Comparison of ENCODE assay signal across 1 cellular context in genomic region chr12:6508087-6508486, GRCh38.
TF ChIP-seq lines count a peak whose summit lies in the region.

No MANE protein-coding gene starts in this region.

TF ChIP-seq in A549, 52 proteins besides CTCF, POLR2A, EP300 and RAD21:
- TF ChIP-seq FOSB (CRISPR knock-in tag; IDR thresholded peaks at IDR 0.05) (no peak), MYC (IDR thresholded peaks at IDR 0.05; ENCODE audit: borderline replicate concordance, low read length) (no peak), RNF2 (IDR thresholded peaks at IDR 0.05; ENCODE audit: borderline replicate concordance, low read depth) (no peak), ZSCAN20 (CRISPR knock-in tag; IDR thresholded peaks at IDR 0.05) (no peak), JUNB (IDR thresholded peaks at IDR 0.05) (no peak), BHLHE40 (IDR thresholded peaks at IDR 0.05; ENCODE audit: low read depth, low read length) (no peak), CHD2 (IDR thresholded peaks at IDR 0.05; ENCODE audit: low read length, partially characterized antibody) (no peak), EHF (CRISPR knock-in tag; IDR thresholded peaks at IDR 0.05) (no peak), JUN (IDR thresholded peaks at IDR 0.05) (no peak), RCOR1 (IDR thresholded peaks at IDR 0.05; ENCODE audit: low read depth, low read length) (no peak), POLR2AphosphoS2 (conservative IDR thresholded peaks at IDR 0.05; ENCODE audit: low read length) (no peak), ATOH8 (CRISPR knock-in tag; IDR thresholded peaks at IDR 0.05; ENCODE audit: low read depth) (no peak), CHD4 (IDR thresholded peaks at IDR 0.05; ENCODE audit: borderline replicate concordance) (no peak), HOXA7 (CRISPR knock-in tag; IDR thresholded peaks at IDR 0.05) (no peak), NFE2L2 (conservative IDR thresholded peaks at IDR 0.05; ENCODE audit: low read length) (no peak), NPAS2 (CRISPR knock-in tag; IDR thresholded peaks at IDR 0.05; ENCODE audit: borderline replicate concordance) (no peak), SREBF2 (IDR thresholded peaks at IDR 0.05) (no peak), ZNF302 (CRISPR knock-in tag; IDR thresholded peaks at IDR 0.05) (no peak), MAFK (IDR thresholded peaks at IDR 0.05; ENCODE audit: partially characterized antibody) (no peak)
- TF ChIP-seq, protein P1, sequence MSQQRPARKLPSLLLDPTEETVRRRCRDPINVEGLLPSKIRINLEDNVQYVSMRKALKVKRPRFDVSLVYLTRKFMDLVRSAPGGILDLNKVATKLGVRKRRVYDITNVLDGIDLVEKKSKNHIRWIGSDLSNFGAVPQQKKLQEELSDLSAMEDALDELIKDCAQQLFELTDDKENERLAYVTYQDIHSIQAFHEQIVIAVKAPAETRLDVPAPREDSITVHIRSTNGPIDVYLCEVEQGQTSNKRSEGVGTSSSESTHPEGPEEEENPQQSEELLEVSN (IDR thresholded peaks at IDR 0.05; ENCODE audit: borderline replicate concordance, low read depth): no peak
